ENCODE assay signal across 7 cellular contexts in the genomic region with DNA sequence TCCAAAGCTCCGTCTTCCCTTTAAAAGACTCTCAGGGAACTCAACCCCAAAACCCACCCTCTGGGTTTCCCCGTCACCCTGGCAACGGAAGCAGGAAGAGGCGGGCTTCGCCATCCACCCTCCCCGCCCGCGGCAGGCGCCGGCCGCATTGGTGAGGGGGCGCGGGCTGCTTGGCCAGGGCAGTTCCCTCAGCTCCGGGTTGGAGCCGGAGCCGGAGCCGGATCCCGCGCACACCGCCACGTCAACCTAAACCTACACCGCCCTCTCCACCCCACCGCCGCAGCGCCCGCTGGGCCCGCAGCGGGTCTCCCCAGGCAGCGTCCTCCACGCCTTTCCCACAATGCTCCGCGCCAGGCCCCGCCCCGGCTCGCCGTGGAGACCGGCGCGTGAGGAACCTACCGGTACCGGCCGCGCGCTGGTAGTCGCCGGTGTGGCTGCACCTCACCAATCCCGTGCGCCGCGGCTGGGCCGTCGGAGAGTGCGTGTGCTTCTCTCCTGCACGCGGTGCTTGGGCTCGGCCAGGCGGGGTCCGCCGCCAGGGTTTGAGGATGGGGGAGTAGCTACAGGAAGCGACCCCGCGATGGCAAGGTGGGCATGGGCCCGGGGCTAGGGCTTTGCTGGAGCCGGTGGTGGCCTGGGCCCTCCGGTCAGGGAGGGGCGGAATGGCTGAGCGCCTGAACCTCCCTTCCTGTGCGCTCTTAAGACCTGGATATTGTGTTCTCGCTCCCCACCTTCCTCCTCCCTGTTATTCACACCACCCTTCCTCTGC.
DNase-seq lines count a peak whose midpoint lies in the region; ATAC-seq and TF ChIP-seq lines count a peak whose summit lies in the region.

A gene with protein sequence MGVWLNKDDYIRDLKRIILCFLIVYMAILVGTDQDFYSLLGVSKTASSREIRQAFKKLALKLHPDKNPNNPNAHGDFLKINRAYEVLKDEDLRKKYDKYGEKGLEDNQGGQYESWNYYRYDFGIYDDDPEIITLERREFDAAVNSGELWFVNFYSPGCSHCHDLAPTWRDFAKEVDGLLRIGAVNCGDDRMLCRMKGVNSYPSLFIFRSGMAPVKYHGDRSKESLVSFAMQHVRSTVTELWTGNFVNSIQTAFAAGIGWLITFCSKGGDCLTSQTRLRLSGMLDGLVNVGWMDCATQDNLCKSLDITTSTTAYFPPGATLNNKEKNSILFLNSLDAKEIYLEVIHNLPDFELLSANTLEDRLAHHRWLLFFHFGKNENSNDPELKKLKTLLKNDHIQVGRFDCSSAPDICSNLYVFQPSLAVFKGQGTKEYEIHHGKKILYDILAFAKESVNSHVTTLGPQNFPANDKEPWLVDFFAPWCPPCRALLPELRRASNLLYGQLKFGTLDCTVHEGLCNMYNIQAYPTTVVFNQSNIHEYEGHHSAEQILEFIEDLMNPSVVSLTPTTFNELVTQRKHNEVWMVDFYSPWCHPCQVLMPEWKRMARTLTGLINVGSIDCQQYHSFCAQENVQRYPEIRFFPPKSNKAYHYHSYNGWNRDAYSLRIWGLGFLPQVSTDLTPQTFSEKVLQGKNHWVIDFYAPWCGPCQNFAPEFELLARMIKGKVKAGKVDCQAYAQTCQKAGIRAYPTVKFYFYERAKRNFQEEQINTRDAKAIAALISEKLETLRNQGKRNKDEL (plus strand): TSS at position 362 of the 769 bp plus-strand sequence. CDS start 1,830 bp downstream, outside the sequence.

- DNase-seq in NCI-H146 treated with DMSO at 0.1 percent for 48 hours (lab: John Stamatoyannopoulos, UW; ENCODE audit: unreplicated experiment) (peak; percentile 73), T-helper 22 cell (ENCODE audit: low read depth) (peak; percentile 80), astrocyte of the hippocampus (ENCODE audit: low read depth, low spot score) (peak; percentile 95), hippocampal formation (lab: John Stamatoyannopoulos, UW) (peak; percentile 86 to 94), retinal pigment epithelial cell (ENCODE audit: low read depth) (peak; percentile 63)

- H3K4me3 ChIP-seq in retinal pigment epithelial cell (ENCODE audit: low read length): peak within 1 kb of the TSS; percentile 86

- TF ChIP-seq CTCF in retinal pigment epithelial cell (conservative IDR thresholded peaks at IDR 0.05; ENCODE audit: low read depth, low read length): no peak

- peak; percentile 86 for ATAC-seq in GM18502 (IDR thresholded peaks at IDR 0.05; ENCODE audit: poor library complexity, unreplicated experiment)
- peak; percentile 82 for ATAC-seq in HG02884 (IDR thresholded peaks at IDR 0.05; ENCODE audit: unreplicated experiment)

Comparison
In these comparisons a context has a peak if more than half of its experiments do, and no peak if none do; other contexts are left out.
1. Peak in every context shown above with its lines: DNase-seq, ATAC-seq and H3K4me3 ChIP-seq.